1 cellular context compared by ENCODE assay signal in the genomic region with DNA sequence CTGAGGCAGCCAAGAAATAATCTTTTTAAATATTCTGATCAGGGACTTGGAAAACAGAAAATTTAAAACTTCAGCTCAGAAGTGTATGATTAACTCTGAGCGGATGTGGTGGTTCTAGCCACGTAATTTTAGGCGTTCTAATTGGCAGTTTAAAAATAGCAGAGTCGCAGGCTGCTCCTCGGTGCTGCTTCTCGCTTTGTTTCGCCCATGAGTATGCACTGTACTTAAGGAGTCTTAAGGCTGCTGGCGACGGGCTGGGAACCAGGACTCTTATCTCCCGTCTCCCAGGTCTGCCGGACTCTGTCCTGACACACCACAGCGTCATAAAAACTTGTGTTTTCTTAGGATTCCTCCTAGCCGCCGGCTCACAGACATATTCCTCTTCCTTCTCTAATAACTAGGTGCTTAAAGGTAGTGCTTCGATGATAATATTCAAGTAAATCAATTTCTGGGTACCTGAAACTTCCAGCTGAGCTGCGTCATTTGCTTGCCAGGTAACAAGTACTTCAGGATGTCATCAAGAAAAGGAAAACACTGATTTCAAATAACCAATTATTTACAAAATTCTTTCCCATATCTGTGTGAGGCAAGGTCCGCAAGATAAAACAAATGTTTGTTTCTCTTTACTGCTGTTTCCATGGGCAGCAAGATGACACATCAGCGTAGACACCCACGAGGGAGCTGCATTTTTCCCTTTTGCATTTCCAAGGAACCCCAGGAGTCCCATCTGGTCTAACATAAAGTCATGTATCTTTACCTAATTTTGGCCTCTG.
TF ChIP-seq lines count a peak whose summit lies in the region.

No MANE protein-coding gene starts in this region.

TF ChIP-seq in GM23338, 12 proteins besides CTCF, POLR2A, EP300 and RAD21 (continued from another document):
- TF ChIP-seq, protein P1, sequence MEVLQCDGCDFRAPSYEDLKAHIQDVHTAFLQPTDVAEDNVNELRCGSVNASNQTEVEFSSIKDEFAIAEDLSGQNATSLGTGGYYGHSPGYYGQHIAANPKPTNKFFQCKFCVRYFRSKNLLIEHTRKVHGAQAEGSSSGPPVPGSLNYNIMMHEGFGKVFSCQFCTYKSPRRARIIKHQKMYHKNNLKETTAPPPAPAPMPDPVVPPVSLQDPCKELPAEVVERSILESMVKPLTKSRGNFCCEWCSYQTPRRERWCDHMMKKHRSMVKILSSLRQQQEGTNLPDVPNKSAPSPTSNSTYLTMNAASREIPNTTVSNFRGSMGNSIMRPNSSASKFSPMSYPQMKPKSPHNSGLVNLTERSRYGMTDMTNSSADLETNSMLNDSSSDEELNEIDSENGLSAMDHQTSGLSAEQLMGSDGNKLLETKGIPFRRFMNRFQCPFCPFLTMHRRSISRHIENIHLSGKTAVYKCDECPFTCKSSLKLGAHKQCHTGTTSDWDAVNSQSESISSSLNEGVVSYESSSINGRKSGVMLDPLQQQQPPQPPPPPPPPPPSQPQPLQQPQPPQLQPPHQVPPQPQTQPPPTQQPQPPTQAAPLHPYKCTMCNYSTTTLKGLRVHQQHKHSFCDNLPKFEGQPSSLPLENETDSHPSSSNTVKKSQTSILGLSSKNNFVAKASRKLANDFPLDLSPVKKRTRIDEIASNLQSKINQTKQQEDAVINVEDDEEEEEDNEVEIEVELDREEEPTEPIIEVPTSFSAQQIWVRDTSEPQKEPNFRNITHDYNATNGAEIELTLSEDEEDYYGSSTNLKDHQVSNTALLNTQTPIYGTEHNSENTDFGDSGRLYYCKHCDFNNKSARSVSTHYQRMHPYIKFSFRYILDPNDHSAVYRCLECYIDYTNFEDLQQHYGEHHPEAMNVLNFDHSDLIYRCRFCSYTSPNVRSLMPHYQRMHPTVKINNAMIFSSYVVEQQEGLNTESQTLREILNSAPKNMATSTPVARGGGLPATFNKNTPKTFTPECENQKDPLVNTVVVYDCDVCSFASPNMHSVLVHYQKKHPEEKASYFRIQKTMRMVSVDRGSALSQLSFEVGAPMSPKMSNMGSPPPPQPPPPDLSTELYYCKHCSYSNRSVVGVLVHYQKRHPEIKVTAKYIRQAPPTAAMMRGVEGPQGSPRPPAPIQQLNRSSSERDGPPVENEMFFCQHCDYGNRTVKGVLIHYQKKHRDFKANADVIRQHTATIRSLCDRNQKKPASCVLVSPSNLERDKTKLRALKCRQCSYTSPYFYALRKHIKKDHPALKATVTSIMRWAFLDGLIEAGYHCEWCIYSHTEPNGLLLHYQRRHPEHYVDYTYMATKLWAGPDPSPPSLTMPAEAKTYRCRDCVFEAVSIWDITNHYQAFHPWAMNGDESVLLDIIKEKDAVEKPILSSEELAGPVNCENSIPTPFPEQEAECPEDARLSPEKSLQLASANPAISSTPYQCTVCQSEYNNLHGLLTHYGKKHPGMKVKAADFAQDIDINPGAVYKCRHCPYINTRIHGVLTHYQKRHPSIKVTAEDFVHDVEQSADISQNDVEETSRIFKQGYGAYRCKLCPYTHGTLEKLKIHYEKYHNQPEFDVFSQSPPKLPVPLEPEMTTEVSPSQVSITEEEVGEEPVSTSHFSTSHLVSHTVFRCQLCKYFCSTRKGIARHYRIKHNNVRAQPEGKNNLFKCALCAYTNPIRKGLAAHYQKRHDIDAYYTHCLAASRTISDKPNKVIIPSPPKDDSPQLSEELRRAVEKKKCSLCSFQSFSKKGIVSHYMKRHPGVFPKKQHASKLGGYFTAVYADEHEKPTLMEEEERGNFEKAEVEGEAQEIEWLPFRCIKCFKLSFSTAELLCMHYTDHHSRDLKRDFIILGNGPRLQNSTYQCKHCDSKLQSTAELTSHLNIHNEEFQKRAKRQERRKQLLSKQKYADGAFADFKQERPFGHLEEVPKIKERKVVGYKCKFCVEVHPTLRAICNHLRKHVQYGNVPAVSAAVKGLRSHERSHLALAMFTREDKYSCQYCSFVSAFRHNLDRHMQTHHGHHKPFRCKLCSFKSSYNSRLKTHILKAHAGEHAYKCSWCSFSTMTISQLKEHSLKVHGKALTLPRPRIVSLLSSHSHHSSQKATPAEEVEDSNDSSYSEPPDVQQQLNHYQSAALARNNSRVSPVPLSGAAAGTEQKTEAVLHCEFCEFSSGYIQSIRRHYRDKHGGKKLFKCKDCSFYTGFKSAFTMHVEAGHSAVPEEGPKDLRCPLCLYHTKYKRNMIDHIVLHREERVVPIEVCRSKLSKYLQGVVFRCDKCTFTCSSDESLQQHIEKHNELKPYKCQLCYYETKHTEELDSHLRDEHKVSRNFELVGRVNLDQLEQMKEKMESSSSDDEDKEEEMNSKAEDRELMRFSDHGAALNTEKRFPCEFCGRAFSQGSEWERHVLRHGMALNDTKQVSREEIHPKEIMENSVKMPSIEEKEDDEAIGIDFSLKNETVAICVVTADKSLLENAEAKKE (CRISPR knock-in tag; IDR thresholded peaks at IDR 0.05), result no peak
